Comparison of ENCODE assay signal across 27 cellular contexts in genomic region chr16:86862596-86862995, GRCh38.
A peak's percentile ranks its signal among the peaks of the same experiment; 100 is the strongest.
DNase-seq lines count a peak whose midpoint lies in the region; ATAC-seq and TF ChIP-seq lines count a peak whose summit lies in the region.
"Had no signal": no experiment of that assay in that cellular context is flagged by ENCODE, and none has a peak within 500 bp of the region (broad histone marks: within the 10 kb centered on the region; RNA-seq: fewer than 3 reads in every experiment).

No MANE protein-coding gene starts in this region.

- H3K9me3 Mint-ChIP-seq in MCF 10A (ENCODE audit: unreplicated experiment) (no peaks in the 10 kb centered on the region), HFFc6 (no peaks in the 10 kb centered on the region)
- H3K9me3 Mint-ChIP-seq: endodermal cell; natural killer cell treated with Interleukin-12 subunit alpha and Interleukin-12 subunit beta and Interleukin-15 and Interleukin-18, amount 100 ng/mL, for 72 hours had no signal

- CTCF ChIA-PET in MCF 10A (lab: Yijun Ruan, JAX) = no interaction called here
- CTCF ChIA-PET in mammary epithelial cell (lab: Charles Lee; ENCODE audit: low non-redundant PET) = no interaction called here

- no peak for ATAC-seq in body of pancreas
- ATAC-seq: activated T-helper 17 cell treated with anti-CD3 and anti-CD28 coated beads, Interleukin-2, amount 50 U/mL, for 72 hours; HCT116; left colon; natural killer cell treated with Interleukin-12 subunit alpha and Interleukin-12 subunit beta and Interleukin-15 and Interleukin-18, amount 100 ng/mL, for 72 hours had no signal

- no peaks in the 10 kb centered on the region for H3K79me2 ChIP-seq in mammary epithelial cell (ENCODE audit: insufficient read depth, low read length)
- no peaks in the 10 kb centered on the region for H3K79me2 ChIP-seq in parathyroid adenoma

- no peaks in the 10 kb centered on the region for H3K4me1 Mint-ChIP-seq in MCF 10A (ENCODE audit: insufficient read depth, unreplicated experiment)
- H3K4me1 Mint-ChIP-seq in HFFc6 (ENCODE audit: low read depth) = peaks cover 11% of the 10 kb centered on the region
- H3K4me1 Mint-ChIP-seq: activated B cell treated with CpG ODN at 0.5 μM for 24 hours; activated T-helper 17 cell treated with anti-CD3 and anti-CD28 coated beads, Interleukin-2, amount 50 U/mL, for 72 hours; endodermal cell had no signal

- H3K27ac ChIP-seq in mammary epithelial cell (ENCODE audit: insufficient read depth, low read depth, low read length) (no peak overlapping the region), body of pancreas (no peak overlapping the region), parathyroid adenoma (peak overlapping the region; percentile 1), tibial artery (no peak overlapping the region), adrenal gland (no peak overlapping the region)
- H3K27ac ChIP-seq: BLaER1, colonic mucosa, RWPE1, sigmoid colon had no signal

- H3K27me3 Mint-ChIP-seq in MCF 10A (ENCODE audit: insufficient read depth, unreplicated experiment) = no peaks in the 10 kb centered on the region
- H3K27me3 Mint-ChIP-seq in HFFc6 (ENCODE audit: insufficient read depth) = peaks cover 31% of the 10 kb centered on the region
- H3K27me3 Mint-ChIP-seq: activated B cell treated with CpG ODN at 0.5 μM for 24 hours; activated naive CD8-positive, alpha-beta T cell; brain had no signal

- TF ChIP-seq CTCF in MCF 10A (IDR thresholded peaks at IDR 0.05; ENCODE audit: unreplicated experiment) (no peak), mammary epithelial cell (conservative IDR thresholded peaks at IDR 0.05 in 1 of 2, IDR thresholded peaks at IDR 0.05 in 1 of 2; ENCODE audit: extremely low read depth in 1 of 2, insufficient read depth in 1 of 2, low read depth in 1 of 2, low read length in 2 of 2) (no peak), body of pancreas (IDR thresholded peaks at IDR 0.05) (no peak), parathyroid adenoma (IDR thresholded peaks at IDR 0.05) (no peak), tibial artery (IDR thresholded peaks at IDR 0.05) (no peak), adrenal gland (IDR thresholded peaks at IDR 0.05) (no peak), HFFc6 (IDR thresholded peaks at IDR 0.05) (no peak)

- TF ChIP-seq POLR2A in body of pancreas (IDR thresholded peaks at IDR 0.05) = no peak
- TF ChIP-seq POLR2A in adrenal gland (IDR thresholded peaks at IDR 0.05) = no peak

- H4K20me1 ChIP-seq in mammary epithelial cell (ENCODE audit: insufficient read depth, low read length) = no peaks in the 10 kb centered on the region
- H4K20me1 ChIP-seq: BLaER1 had no signal

- in situ Hi-C loops in mammary epithelial cell (cut with MboI; ENCODE audit: low sequenced_read_pairs in 2 of 2) = no loop called here

- H3K4me2 ChIP-seq in mammary epithelial cell (ENCODE audit: insufficient read depth, low read depth, low read length) (no peak overlapping the region), parathyroid adenoma (ENCODE audit: low read length) (peak overlapping the region; percentile 50)
- H3K4me2 ChIP-seq: BLaER1 had no signal

- H3K9me3 ChIP-seq in mammary epithelial cell (replicated peaks; ENCODE audit: insufficient read depth, low read length) (peaks cover 3% of the 10 kb centered on the region), body of pancreas (no peaks in the 10 kb centered on the region), parathyroid adenoma (ENCODE audit: control insufficient read depth, low read length) (no peaks in the 10 kb centered on the region), tibial artery (no peaks in the 10 kb centered on the region), adrenal gland (replicated peaks in 1 of 3) (no peaks in the 10 kb centered on the region)
- H3K9me3 ChIP-seq: BLaER1, colonic mucosa, sigmoid colon had no signal

- H3K36me3 Mint-ChIP-seq in MCF 10A (ENCODE audit: insufficient read depth, unreplicated experiment) (no peaks in the 10 kb centered on the region), HFFc6 (ENCODE audit: low read depth) (0 out of 2 replicates have a peak, but pooled peaks cover 4% of the 10 kb centered on the region)
- H3K36me3 Mint-ChIP-seq: activated naive CD8-positive, alpha-beta T cell; brain; natural killer cell treated with Interleukin-12 subunit alpha and Interleukin-12 subunit beta and Interleukin-15 and Interleukin-18, amount 100 ng/mL, for 72 hours had no signal

- DNase-seq in MCF 10A (ENCODE audit: unreplicated experiment) (peak; percentile 7), mammary epithelial cell (no peak), NCI-H1105 (lab: John Stamatoyannopoulos, UW) (peak; percentile 45), body of pancreas (peak in 3 of 4 donors; percentile 20 to 51 (median 24)), tibial artery (no peak), adrenal gland (no peak), HFFc6 (no peak)
- DNase-seq: activated B cell treated with CpG ODN at 0.5 μM for 24 hours; activated CD4-positive, alpha-beta T cell treated with anti-CD3 and anti-CD28 coated beads, Interleukin-2, amount 50 U/mL, for 4 hours; activated CD8-positive, alpha-beta memory T cell treated with anti-CD3 and anti-CD28 coated beads, Interleukin-2, amount 50 U/mL, for 4 hours; colonic mucosa; endodermal cell; glutamatergic neuron; left colon; midbrain; MM.1S; NCI-H187 treated with DMSO at 0.1 percent for 48 hours; NCI-H446 treated with DMSO at 0.1 percent for 48 hours; sigmoid colon had no signal

- 66% methylated on average over 6 of the region's 6 CpGs for WGBS in mammary epithelial cell (ENCODE audit: low coverage, missing lambda C conversion rate)
- WGBS in body of pancreas, 2 donors = 32 to 41% methylated on average over 6 of the region's 6 CpGs
- WGBS in adrenal gland, 4 donors = 69 to 75% (median 72%) methylated on average over 6 of the region's 6 CpGs

- no peaks in the 10 kb centered on the region for H3K27me3 ChIP-seq in mammary epithelial cell (ENCODE audit: insufficient read depth, low read length)
- H3K27me3 ChIP-seq in body of pancreas = no peaks in the 10 kb centered on the region
- H3K27me3 ChIP-seq in parathyroid adenoma (ENCODE audit: control insufficient read depth, insufficient read depth, low read length) = no peaks in the 10 kb centered on the region
- H3K27me3 ChIP-seq in tibial artery = no peaks in the 10 kb centered on the region
- no peaks in the 10 kb centered on the region for H3K27me3 ChIP-seq in adrenal gland
- H3K27me3 ChIP-seq: BLaER1, colonic mucosa had no signal

- intact Hi-C loops in MCF 10A (cut with micrococcal nuclease) = no loop called here
- intact Hi-C loops in mammary epithelial cell (cut with micrococcal nuclease) = no loop called here
- intact Hi-C loops in body of pancreas (cut with DNase I) = no loop called here
- intact Hi-C loops in tibial artery (cut with DNase I; ENCODE audit: low total_unique reads) = no loop called here
- intact Hi-C loops in adrenal gland (cut with DNase I) = no loop called here

- H3K36me3 ChIP-seq in mammary epithelial cell (ENCODE audit: insufficient read depth, low read length) (no peaks in the 10 kb centered on the region), body of pancreas (replicated peaks in 1 of 2; ENCODE audit: insufficient read depth in 1 of 2, low read depth in 2 of 2) (no peaks in the 10 kb centered on the region), parathyroid adenoma (ENCODE audit: control insufficient read depth, insufficient read depth, low read length) (no peaks in the 10 kb centered on the region), tibial artery (no peaks in the 10 kb centered on the region), adrenal gland (replicated peaks in 1 of 2) (no peaks in the 10 kb centered on the region)
- H3K36me3 ChIP-seq: BLaER1, colonic mucosa, sigmoid colon had no signal

- POLR2A ChIA-PET in MCF 10A (lab: Yijun Ruan, JAX) = interaction anchor here (0.7 kb wide), 2 partner anchors 9 to 291 kb away, joined by 3 to 4 read pairs; no protein-coding TSS in a partner anchor

- H3K4me1 ChIP-seq in mammary epithelial cell (ENCODE audit: insufficient read depth, low read length) (peaks cover 4% of the 10 kb centered on the region), body of pancreas (no peaks in the 10 kb centered on the region), parathyroid adenoma (peaks cover 12% of the 10 kb centered on the region), tibial artery (peaks cover 0 to 23% (median 12%) of the 10 kb centered on the region in 4 donors), adrenal gland (replicated peaks in 1 of 2) (no peaks in the 10 kb centered on the region)
- H3K4me1 ChIP-seq: BLaER1, colonic mucosa had no signal

- H2AFZ ChIP-seq in mammary epithelial cell (ENCODE audit: low read depth, low read length) = no peak overlapping the region
- H2AFZ ChIP-seq in parathyroid adenoma = peak overlapping the region; percentile 29

- H3K27ac Mint-ChIP-seq in MCF 10A (ENCODE audit: low read depth, unreplicated experiment) = no peak overlapping the region
- H3K27ac Mint-ChIP-seq in HFFc6 = no peak overlapping the region
- H3K27ac Mint-ChIP-seq: activated B cell treated with CpG ODN at 0.5 μM for 24 hours; activated naive CD8-positive, alpha-beta T cell; activated T-helper 17 cell treated with anti-CD3 and anti-CD28 coated beads, Interleukin-2, amount 50 U/mL, for 72 hours; brain; endodermal cell; natural killer cell treated with Interleukin-12 subunit alpha and Interleukin-12 subunit beta and Interleukin-15 and Interleukin-18, amount 100 ng/mL, for 72 hours had no signal

- no peak overlapping the region for H3K9ac ChIP-seq in mammary epithelial cell (ENCODE audit: insufficient read depth, low read length)
- no peak overlapping the region for H3K9ac ChIP-seq in parathyroid adenoma
- H3K9ac ChIP-seq: BLaER1 had no signal

- dilution Hi-C loops in mammary epithelial cell (cut with HindIII; ENCODE audit: low sequenced_read_pairs) = no loop called here

- no peak overlapping the region for H3K4me3 Mint-ChIP-seq in MCF 10A (ENCODE audit: unreplicated experiment)
- no peak overlapping the region for H3K4me3 Mint-ChIP-seq in HFFc6
- H3K4me3 Mint-ChIP-seq: activated B cell treated with CpG ODN at 0.5 μM for 24 hours; activated naive CD8-positive, alpha-beta T cell; activated T-helper 17 cell treated with anti-CD3 and anti-CD28 coated beads, Interleukin-2, amount 50 U/mL, for 72 hours; brain; endodermal cell; natural killer cell treated with Interleukin-12 subunit alpha and Interleukin-12 subunit beta and Interleukin-15 and Interleukin-18, amount 100 ng/mL, for 72 hours had no signal

- BruUV-seq in MCF 10A (replicated peaks; lab: Mats Ljungman, UMichigan) (no TSS peak), mammary epithelial cell (replicated peaks; lab: Mats Ljungman, UMichigan) (no TSS peak)

- H3K4me3 ChIP-seq in mammary epithelial cell (replicated peaks in 1 of 3; ENCODE audit: insufficient read depth in 1 of 3, low read depth in 2 of 3, low read length in 3 of 3) (no peak overlapping the region), body of pancreas (no peak overlapping the region), parathyroid adenoma (ENCODE audit: low read depth, low read length) (no peak overlapping the region), tibial artery (no peak overlapping the region), adrenal gland (no peak overlapping the region)
- H3K4me3 ChIP-seq: BLaER1, colonic mucosa, sigmoid colon had no signal

Comparison
In these comparisons a context has a peak if more than half of its experiments do, and no peak if none do; other contexts are left out.
1. DNase-seq: peak in MCF 10A (single experiment), NCI-H1105 (single experiment) and body of pancreas (3 of 4); none in mammary epithelial cell (single experiment), tibial artery (0 of 2), adrenal gland (0 of 7) and HFFc6 (single experiment).